ENCODE assay signal across 1 cellular context in the genomic region with DNA sequence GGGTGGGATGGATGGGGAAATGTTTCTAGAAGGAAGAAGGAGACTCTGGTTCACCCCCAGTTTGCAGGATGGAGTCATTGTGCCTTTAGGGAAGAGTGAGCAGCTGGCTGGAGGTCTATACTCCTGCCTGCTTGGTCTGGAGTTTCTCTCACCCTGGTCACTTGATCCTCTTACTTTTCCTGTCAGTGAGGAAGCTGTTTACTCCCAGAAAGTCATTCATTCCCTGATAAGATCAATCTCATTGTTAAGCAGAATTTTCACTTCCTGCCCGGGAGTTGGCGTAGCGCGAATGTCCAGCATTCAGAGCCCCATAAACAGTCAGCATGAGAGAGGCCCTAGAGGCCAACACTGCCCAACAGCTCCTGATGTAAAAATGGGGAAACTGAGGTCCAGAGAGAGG.
TF ChIP-seq lines count a peak whose summit lies in the region.

No MANE protein-coding gene starts in this region.

TF ChIP-seq in H1, 55 proteins besides CTCF, POLR2A, EP300 and RAD21:
- TF ChIP-seq TAF7 (optimal IDR thresholded peaks at IDR 0.05; ENCODE audit: borderline replicate concordance, low read depth, low read length) (no peak), CBX5 (IDR thresholded peaks at IDR 0.05; ENCODE audit: low read depth, low read length) (no peak), SIN3A (conservative IDR thresholded peaks at IDR 0.05 in 1 of 2, IDR thresholded peaks at IDR 0.05 in 1 of 2; ENCODE audit: low read depth in 1 of 2, low read length in 2 of 2) (no peak), EGR1 (IDR thresholded peaks at IDR 0.05; ENCODE audit: borderline replicate concordance, low read depth, low read length) (no peak), CREB1 (IDR thresholded peaks at IDR 0.05) (no peak), NANOG (IDR thresholded peaks at IDR 0.05; ENCODE audit: insufficient read depth, low read depth, low read length, poor library complexity, severe bottlenecking) (no peak), TBP (IDR thresholded peaks at IDR 0.05; ENCODE audit: low read depth, low read length) (no peak), CHD2 (IDR thresholded peaks at IDR 0.05; ENCODE audit: low read length) (no peak), CBX8 (IDR thresholded peaks at IDR 0.05; ENCODE audit: borderline replicate concordance, low read depth, low read length) (no peak), SP1 (IDR thresholded peaks at IDR 0.05; ENCODE audit: low read depth, low read length) (no peak), HDAC2 (IDR thresholded peaks at IDR 0.05; ENCODE audit: borderline replicate concordance in 1 of 2, low read depth in 2 of 2, low read length in 2 of 2) (no peak), TCF12 (IDR thresholded peaks at IDR 0.05; ENCODE audit: low read depth, low read length) (no peak), JUND (IDR thresholded peaks at IDR 0.05; ENCODE audit: low read length) (no peak), YY1 (IDR thresholded peaks at IDR 0.05; ENCODE audit: low read depth, low read length) (no peak), KDM4A (IDR thresholded peaks at IDR 0.05; ENCODE audit: low read depth, low read length, severe bottlenecking) (no peak), ZNF274 (IDR thresholded peaks at IDR 0.05; ENCODE audit: borderline replicate concordance, extremely low read depth, low read length) (no peak), RNF2 (IDR thresholded peaks at IDR 0.05; ENCODE audit: borderline replicate concordance, low read depth, low read length, missing control alignments, poor library complexity, severe bottlenecking) (no peak)
- TF ChIP-seq, protein P1, sequence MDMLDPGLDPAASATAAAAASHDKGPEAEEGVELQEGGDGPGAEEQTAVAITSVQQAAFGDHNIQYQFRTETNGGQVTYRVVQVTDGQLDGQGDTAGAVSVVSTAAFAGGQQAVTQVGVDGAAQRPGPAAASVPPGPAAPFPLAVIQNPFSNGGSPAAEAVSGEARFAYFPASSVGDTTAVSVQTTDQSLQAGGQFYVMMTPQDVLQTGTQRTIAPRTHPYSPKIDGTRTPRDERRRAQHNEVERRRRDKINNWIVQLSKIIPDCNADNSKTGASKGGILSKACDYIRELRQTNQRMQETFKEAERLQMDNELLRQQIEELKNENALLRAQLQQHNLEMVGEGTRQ (IDR thresholded peaks at IDR 0.05; ENCODE audit: low read length) = no peak
- TF ChIP-seq, protein P2, sequence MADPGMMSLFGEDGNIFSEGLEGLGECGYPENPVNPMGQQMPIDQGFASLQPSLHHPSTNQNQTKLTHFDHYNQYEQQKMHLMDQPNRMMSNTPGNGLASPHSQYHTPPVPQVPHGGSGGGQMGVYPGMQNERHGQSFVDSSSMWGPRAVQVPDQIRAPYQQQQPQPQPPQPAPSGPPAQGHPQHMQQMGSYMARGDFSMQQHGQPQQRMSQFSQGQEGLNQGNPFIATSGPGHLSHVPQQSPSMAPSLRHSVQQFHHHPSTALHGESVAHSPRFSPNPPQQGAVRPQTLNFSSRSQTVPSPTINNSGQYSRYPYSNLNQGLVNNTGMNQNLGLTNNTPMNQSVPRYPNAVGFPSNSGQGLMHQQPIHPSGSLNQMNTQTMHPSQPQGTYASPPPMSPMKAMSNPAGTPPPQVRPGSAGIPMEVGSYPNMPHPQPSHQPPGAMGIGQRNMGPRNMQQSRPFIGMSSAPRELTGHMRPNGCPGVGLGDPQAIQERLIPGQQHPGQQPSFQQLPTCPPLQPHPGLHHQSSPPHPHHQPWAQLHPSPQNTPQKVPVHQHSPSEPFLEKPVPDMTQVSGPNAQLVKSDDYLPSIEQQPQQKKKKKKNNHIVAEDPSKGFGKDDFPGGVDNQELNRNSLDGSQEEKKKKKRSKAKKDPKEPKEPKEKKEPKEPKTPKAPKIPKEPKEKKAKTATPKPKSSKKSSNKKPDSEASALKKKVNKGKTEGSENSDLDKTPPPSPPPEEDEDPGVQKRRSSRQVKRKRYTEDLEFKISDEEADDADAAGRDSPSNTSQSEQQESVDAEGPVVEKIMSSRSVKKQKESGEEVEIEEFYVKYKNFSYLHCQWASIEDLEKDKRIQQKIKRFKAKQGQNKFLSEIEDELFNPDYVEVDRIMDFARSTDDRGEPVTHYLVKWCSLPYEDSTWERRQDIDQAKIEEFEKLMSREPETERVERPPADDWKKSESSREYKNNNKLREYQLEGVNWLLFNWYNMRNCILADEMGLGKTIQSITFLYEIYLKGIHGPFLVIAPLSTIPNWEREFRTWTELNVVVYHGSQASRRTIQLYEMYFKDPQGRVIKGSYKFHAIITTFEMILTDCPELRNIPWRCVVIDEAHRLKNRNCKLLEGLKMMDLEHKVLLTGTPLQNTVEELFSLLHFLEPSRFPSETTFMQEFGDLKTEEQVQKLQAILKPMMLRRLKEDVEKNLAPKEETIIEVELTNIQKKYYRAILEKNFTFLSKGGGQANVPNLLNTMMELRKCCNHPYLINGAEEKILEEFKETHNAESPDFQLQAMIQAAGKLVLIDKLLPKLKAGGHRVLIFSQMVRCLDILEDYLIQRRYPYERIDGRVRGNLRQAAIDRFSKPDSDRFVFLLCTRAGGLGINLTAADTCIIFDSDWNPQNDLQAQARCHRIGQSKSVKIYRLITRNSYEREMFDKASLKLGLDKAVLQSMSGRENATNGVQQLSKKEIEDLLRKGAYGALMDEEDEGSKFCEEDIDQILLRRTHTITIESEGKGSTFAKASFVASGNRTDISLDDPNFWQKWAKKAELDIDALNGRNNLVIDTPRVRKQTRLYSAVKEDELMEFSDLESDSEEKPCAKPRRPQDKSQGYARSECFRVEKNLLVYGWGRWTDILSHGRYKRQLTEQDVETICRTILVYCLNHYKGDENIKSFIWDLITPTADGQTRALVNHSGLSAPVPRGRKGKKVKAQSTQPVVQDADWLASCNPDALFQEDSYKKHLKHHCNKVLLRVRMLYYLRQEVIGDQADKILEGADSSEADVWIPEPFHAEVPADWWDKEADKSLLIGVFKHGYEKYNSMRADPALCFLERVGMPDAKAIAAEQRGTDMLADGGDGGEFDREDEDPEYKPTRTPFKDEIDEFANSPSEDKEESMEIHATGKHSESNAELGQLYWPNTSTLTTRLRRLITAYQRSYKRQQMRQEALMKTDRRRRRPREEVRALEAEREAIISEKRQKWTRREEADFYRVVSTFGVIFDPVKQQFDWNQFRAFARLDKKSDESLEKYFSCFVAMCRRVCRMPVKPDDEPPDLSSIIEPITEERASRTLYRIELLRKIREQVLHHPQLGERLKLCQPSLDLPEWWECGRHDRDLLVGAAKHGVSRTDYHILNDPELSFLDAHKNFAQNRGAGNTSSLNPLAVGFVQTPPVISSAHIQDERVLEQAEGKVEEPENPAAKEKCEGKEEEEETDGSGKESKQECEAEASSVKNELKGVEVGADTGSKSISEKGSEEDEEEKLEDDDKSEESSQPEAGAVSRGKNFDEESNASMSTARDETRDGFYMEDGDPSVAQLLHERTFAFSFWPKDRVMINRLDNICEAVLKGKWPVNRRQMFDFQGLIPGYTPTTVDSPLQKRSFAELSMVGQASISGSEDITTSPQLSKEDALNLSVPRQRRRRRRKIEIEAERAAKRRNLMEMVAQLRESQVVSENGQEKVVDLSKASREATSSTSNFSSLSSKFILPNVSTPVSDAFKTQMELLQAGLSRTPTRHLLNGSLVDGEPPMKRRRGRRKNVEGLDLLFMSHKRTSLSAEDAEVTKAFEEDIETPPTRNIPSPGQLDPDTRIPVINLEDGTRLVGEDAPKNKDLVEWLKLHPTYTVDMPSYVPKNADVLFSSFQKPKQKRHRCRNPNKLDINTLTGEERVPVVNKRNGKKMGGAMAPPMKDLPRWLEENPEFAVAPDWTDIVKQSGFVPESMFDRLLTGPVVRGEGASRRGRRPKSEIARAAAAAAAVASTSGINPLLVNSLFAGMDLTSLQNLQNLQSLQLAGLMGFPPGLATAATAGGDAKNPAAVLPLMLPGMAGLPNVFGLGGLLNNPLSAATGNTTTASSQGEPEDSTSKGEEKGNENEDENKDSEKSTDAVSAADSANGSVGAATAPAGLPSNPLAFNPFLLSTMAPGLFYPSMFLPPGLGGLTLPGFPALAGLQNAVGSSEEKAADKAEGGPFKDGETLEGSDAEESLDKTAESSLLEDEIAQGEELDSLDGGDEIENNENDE (IDR thresholded peaks at IDR 0.05; ENCODE audit: insufficient replicate concordance, low read length) = no peak
- TF ChIP-seq, protein P3, sequence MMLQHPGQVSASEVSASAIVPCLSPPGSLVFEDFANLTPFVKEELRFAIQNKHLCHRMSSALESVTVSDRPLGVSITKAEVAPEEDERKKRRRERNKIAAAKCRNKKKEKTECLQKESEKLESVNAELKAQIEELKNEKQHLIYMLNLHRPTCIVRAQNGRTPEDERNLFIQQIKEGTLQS (IDR thresholded peaks at IDR 0.05; ENCODE audit: insufficient read depth, low read depth, low read length) = no peak
